17 cellular contexts compared by ENCODE assay signal in the genomic region with DNA sequence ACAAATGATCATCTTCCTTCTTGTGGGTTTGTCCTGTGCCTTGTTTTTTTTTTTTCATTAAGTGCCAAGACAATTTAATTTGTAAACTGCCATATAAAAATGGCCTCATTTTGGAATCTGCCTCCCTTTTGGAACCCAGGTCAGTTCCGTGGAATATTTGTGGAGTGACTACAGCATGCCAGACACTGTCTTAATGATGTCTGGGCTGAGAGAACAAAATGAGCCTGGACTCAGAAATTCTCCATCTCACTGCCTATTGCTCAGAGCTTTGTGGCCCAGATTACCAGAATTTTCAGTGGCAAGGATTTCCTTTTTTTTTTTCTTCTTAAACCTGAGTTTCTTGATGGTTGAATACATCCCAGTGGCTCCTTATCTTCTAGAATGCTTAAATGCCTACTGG.
DNase-seq lines count a peak whose midpoint lies in the region; FAIRE-seq and TF ChIP-seq lines count a peak whose summit lies in the region.
"Had no signal": no experiment of that assay in that cellular context is flagged by ENCODE, and none has a peak within 500 bp of the region (broad histone marks: within the 10 kb centered on the region; RNA-seq: fewer than 3 reads in every experiment).

No MANE protein-coding gene starts in this region.

- no peaks in the 10 kb centered on the region for H3K36me3 ChIP-seq in astrocyte (ENCODE audit: insufficient read depth, low read length)
- H3K36me3 ChIP-seq in mesodermal cell (ENCODE audit: control insufficient read depth, insufficient read depth, low read length), result no peaks in the 10 kb centered on the region
- H3K36me3 ChIP-seq: BLaER1 treated with 17β-estradiol and CSF1 and Interleukin-3, amounts not matched to agents 10 nM and 100 nM had no signal

- no peak overlapping the region for H3K4me3 Mint-ChIP-seq in astrocyte (ENCODE audit: unreplicated experiment)
- no peak overlapping the region for H3K4me3 Mint-ChIP-seq in HFFc6
- no peak overlapping the region for H3K4me3 Mint-ChIP-seq in progenitor cell of endocrine pancreas (ENCODE audit: low read depth)
- H3K4me3 Mint-ChIP-seq: CD4-positive, CD25-positive, alpha-beta regulatory T cell had no signal

- no peak overlapping the region for H2AFZ ChIP-seq in astrocyte (ENCODE audit: low read depth, low read length)

- H3K4me2 ChIP-seq in astrocyte (ENCODE audit: low read length), result no peak overlapping the region
- H3K4me2 ChIP-seq: A549; BLaER1 treated with 17β-estradiol and CSF1 and Interleukin-3, amounts not matched to agents 10 nM and 100 nM had no signal

- TF ChIP-seq CTCF in astrocyte (IDR thresholded peaks at IDR 0.05; ENCODE audit: insufficient read depth, low read depth, low read length), result no peak
- no peak for TF ChIP-seq CTCF in HFFc6 (IDR thresholded peaks at IDR 0.05)
- no peak for TF ChIP-seq CTCF in progenitor cell of endocrine pancreas (IDR thresholded peaks at IDR 0.05; ENCODE audit: unreplicated experiment)

- H3K27ac ChIP-seq in astrocyte (ENCODE audit: low read depth, low read length) (no peak overlapping the region), mesodermal cell (ENCODE audit: low read depth, low read length, severe bottlenecking) (peak overlapping the region; percentile 82)
- H3K27ac ChIP-seq: A549; BLaER1 treated with 17β-estradiol and CSF1 and Interleukin-3, amounts not matched to agents 10 nM and 100 nM had no signal

- H3K9me3 Mint-ChIP-seq in astrocyte (ENCODE audit: unreplicated experiment), result no peaks in the 10 kb centered on the region
- no peaks in the 10 kb centered on the region for H3K9me3 Mint-ChIP-seq in HFFc6
- H3K9me3 Mint-ChIP-seq in progenitor cell of endocrine pancreas (ENCODE audit: low read depth), result no peaks in the 10 kb centered on the region

- WGBS in mesodermal cell (ENCODE audit: insufficient coverage in 2 of 2), 2 experiments, result 75 to 86% methylated on average over 1 of the region's 1 CpG

- H3K27ac Mint-ChIP-seq in astrocyte (ENCODE audit: unreplicated experiment), result no peak overlapping the region
- H3K27ac Mint-ChIP-seq in HFFc6, result no peak overlapping the region
- no peak overlapping the region for H3K27ac Mint-ChIP-seq in progenitor cell of endocrine pancreas
- H3K27ac Mint-ChIP-seq: CD4-positive, CD25-positive, alpha-beta regulatory T cell had no signal

- H3K4me1 ChIP-seq in astrocyte (ENCODE audit: insufficient read depth, low read length) (no peaks in the 10 kb centered on the region), mesodermal cell (ENCODE audit: control insufficient read depth, insufficient read depth, low read length, poor library complexity, severe bottlenecking) (peaks cover 8% of the 10 kb centered on the region)
- H3K4me1 ChIP-seq: A549; BLaER1 treated with 17β-estradiol and CSF1 and Interleukin-3, amounts not matched to agents 10 nM and 100 nM had no signal

- H3K36me3 Mint-ChIP-seq in astrocyte (ENCODE audit: low read depth, unreplicated experiment), result peaks cover 2% of the 10 kb centered on the region
- H3K36me3 Mint-ChIP-seq in HFFc6 (ENCODE audit: low read depth), result no peaks in the 10 kb centered on the region
- no peaks in the 10 kb centered on the region for H3K36me3 Mint-ChIP-seq in progenitor cell of endocrine pancreas (ENCODE audit: insufficient read depth)
- H3K36me3 Mint-ChIP-seq: CD4-positive, CD25-positive, alpha-beta regulatory T cell had no signal

- no peaks in the 10 kb centered on the region for H3K9me3 ChIP-seq in astrocyte (ENCODE audit: insufficient read depth, low read depth, low read length)
- H3K9me3 ChIP-seq in mesodermal cell (ENCODE audit: control insufficient read depth, low read length), result no peaks in the 10 kb centered on the region
- H3K9me3 ChIP-seq: A549; BLaER1 treated with 17β-estradiol and CSF1 and Interleukin-3, amounts not matched to agents 10 nM and 100 nM had no signal

- no peak for FAIRE-seq in astrocyte (lab: Jason Lieb, UNC)
- FAIRE-seq: A549, G401.6, GM12892, GM19239, H54 had no signal

- H3K27me3 ChIP-seq in astrocyte (ENCODE audit: insufficient read depth, low read length), result no peaks in the 10 kb centered on the region
- H3K27me3 ChIP-seq: BLaER1 treated with 17β-estradiol and CSF1 and Interleukin-3, amounts not matched to agents 10 nM and 100 nM had no signal

- H3K4me3 ChIP-seq in astrocyte (ENCODE audit: insufficient read depth, low read depth, low read length) (no peak overlapping the region), mesodermal cell (ENCODE audit: extremely low read depth, insufficient read depth, low read length, poor library complexity, severe bottlenecking) (no peak overlapping the region)
- H3K4me3 ChIP-seq: A549; BLaER1 treated with 17β-estradiol and CSF1 and Interleukin-3, amounts not matched to agents 10 nM and 100 nM had no signal

- H3K9ac ChIP-seq in astrocyte (ENCODE audit: low read length), result no peak overlapping the region
- H3K9ac ChIP-seq: BLaER1 treated with 17β-estradiol and CSF1 and Interleukin-3, amounts not matched to agents 10 nM and 100 nM had no signal

- H3K27me3 Mint-ChIP-seq in astrocyte (ENCODE audit: low read depth, unreplicated experiment), result no peaks in the 10 kb centered on the region
- H3K27me3 Mint-ChIP-seq in HFFc6 (ENCODE audit: insufficient read depth), result peaks cover 9% of the 10 kb centered on the region
- H3K27me3 Mint-ChIP-seq in progenitor cell of endocrine pancreas, result no peaks in the 10 kb centered on the region
- H3K27me3 Mint-ChIP-seq: CD4-positive, CD25-positive, alpha-beta regulatory T cell had no signal

- H4K20me1 ChIP-seq in astrocyte (ENCODE audit: insufficient read depth, low read length), result no peaks in the 10 kb centered on the region
- H4K20me1 ChIP-seq: BLaER1 treated with 17β-estradiol and CSF1 and Interleukin-3, amounts not matched to agents 10 nM and 100 nM had no signal

- H3K4me1 Mint-ChIP-seq in astrocyte (ENCODE audit: low read depth, unreplicated experiment) (peaks cover 19% of the 10 kb centered on the region), HFFc6 (ENCODE audit: low read depth) (no peaks in the 10 kb centered on the region; the same call in 1 of the 2 replicates), progenitor cell of endocrine pancreas (ENCODE audit: low read depth) (peaks cover 20% of the 10 kb centered on the region)
- H3K4me1 Mint-ChIP-seq: CD4-positive, CD25-positive, alpha-beta regulatory T cell had no signal

- DNase-seq in GM03348 (ENCODE audit: low spot score) (peak; percentile 15), astrocyte (ENCODE audit: low read depth) (peak; percentile 59), NCI-H1436 (lab: John Stamatoyannopoulos, UW) (no peak), NCI-H2196 treated with DMSO at 0.1 percent for 48 hours (lab: John Stamatoyannopoulos, UW; ENCODE audit: unreplicated experiment) (no peak), HFFc6 (no peak), progenitor cell of endocrine pancreas (ENCODE audit: low spot score, unreplicated experiment) (no peak)
- DNase-seq: CD4-positive, CD25-positive, alpha-beta regulatory T cell; EL; IMR-90; KBM-7 had no signal

- H3K79me2 ChIP-seq in astrocyte (ENCODE audit: insufficient read depth, low read length), result no peaks in the 10 kb centered on the region

Comparison
In these comparisons a context has a peak if more than half of its experiments do, and no peak if none do; other contexts are left out.
1. DNase-seq: peak in GM03348 (single experiment) and astrocyte (single experiment); none in NCI-H1436 (single experiment), NCI-H2196 treated with DMSO at 0.1 percent for 48 hours (single experiment), HFFc6 (single experiment) and progenitor cell of endocrine pancreas (single experiment).